Comparison of ENCODE assay signal across 8 cellular contexts in the genomic region with DNA sequence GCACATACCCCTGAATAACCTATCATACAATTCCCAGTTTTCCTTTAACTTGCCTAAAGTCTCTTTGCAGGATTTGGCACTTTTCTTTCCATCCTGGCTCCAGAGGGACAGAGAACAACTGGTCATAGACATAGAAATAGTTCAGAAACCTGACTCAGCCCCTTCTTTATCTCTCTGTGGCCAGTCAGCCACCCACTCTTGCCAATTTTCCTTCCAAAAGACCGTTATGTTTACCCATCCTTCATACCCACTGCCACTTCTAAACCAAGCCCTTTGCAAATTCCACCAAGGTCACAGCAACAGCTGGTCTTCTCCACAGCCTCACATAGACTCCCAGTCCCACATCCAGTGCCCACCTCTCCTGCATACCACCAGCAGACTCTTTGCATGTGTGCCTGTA.
"Had no signal": no experiment of that assay in that cellular context is flagged by ENCODE, and none has a peak within 500 bp of the region (broad histone marks: within the 10 kb centered on the region; RNA-seq: fewer than 3 reads in every experiment).

No MANE protein-coding gene starts in this region.

- DNase-seq: activated CD4-positive, alpha-beta T cell treated with anti-CD3 and anti-CD28 coated beads, Interleukin-2, amount 10 ng/mL, durations not matched to agents 7 days and 5 days; activated naive CD8-positive, alpha-beta T cell treated with anti-CD3 and anti-CD28 coated beads, Interleukin-2, amount 10 ng/mL, durations not matched to agents 7 days and 5 days; kidney; stimulated activated CD4-positive, alpha-beta T cell treated with anti-CD3 and anti-CD28 coated beads, Interleukin-2, amount 100 ng/mL, for 48 hours; stimulated activated naive B cell treated with anti-CD40 and anti-IgM and Interleukin-4, amounts not matched to agents 10 μg/mL and 1 μg/mL and 100 μg/mL, for 72 hours; thyroid gland had no signal

- H3K27ac ChIP-seq: ascending aorta, epithelial cell of prostate, thyroid gland had no signal

- H3K36me3 ChIP-seq: ascending aorta, thyroid gland had no signal

- H3K27me3 ChIP-seq: ascending aorta, thyroid gland had no signal

- H3K9me3 ChIP-seq: ascending aorta, thyroid gland had no signal

- H3K4me1 ChIP-seq: ascending aorta, thyroid gland had no signal

- H3K4me3 ChIP-seq: ascending aorta, thyroid gland had no signal

- ATAC-seq: stimulated activated naive B cell treated with anti-CD40 and anti-IgM and Interleukin-4, amounts not matched to agents 10 μg/mL and 1 μg/mL and 100 μg/mL, for 72 hours had no signal
